1 cellular context compared by ENCODE assay signal in the genomic region with DNA sequence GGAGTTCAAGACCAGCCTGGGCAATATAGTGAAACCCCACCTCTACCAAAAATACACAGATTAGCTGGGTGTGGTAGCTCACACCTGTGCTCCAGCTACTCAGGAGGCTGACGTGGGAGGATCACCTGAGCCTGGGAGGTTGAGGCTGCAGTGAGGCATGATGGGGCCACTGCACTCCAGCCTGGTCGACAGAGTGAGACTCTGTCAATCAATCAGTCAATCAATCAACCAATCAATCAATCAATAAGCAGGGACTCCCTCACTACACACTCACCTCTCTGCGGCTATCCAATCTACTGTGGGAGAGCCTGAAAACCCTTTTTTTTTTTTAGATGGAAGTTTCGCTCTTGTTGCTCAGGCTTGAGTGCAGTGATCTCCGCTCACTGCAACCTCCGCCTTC.
TF ChIP-seq lines count a peak whose summit lies in the region.

No MANE protein-coding gene starts in this region.

TF ChIP-seq in HepG2, 621 proteins besides CTCF, POLR2A, EP300 and RAD21:
- TF ChIP-seq MYNN (CRISPR knock-in tag; IDR thresholded peaks at IDR 0.05; ENCODE audit: low read depth) (no peak), ZNF296 (CRISPR knock-in tag; conservative IDR thresholded peaks at IDR 0.05) (0 out of 2 replicates have a peak, but pooled peaks have one; percentile 25), TCF7 (IDR thresholded peaks at IDR 0.05; ENCODE audit: low read depth) (no peak), KAT2B (IDR thresholded peaks at IDR 0.05; ENCODE audit: borderline replicate concordance, low read depth, low read length) (0 out of 2 replicates have a peak, but pooled peaks have one; percentile 8), ZNF660 (CRISPR knock-in tag; IDR thresholded peaks at IDR 0.05; ENCODE audit: borderline replicate concordance, low read depth) (no peak), NFYB (CRISPR knock-in tag; IDR thresholded peaks at IDR 0.05) (no peak)
- TF ChIP-seq, protein P1, sequence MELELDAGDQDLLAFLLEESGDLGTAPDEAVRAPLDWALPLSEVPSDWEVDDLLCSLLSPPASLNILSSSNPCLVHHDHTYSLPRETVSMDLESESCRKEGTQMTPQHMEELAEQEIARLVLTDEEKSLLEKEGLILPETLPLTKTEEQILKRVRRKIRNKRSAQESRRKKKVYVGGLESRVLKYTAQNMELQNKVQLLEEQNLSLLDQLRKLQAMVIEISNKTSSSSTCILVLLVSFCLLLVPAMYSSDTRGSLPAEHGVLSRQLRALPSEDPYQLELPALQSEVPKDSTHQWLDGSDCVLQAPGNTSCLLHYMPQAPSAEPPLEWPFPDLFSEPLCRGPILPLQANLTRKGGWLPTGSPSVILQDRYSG (CRISPR knock-in tag; IDR thresholded peaks at IDR 0.05), result no peak
